Comparison of ENCODE assay signal across 1 cellular context in genomic region chr17:65457183-65457582, GRCh38.
TF ChIP-seq lines count a peak whose summit lies in the region.

No MANE protein-coding gene starts in this region.

TF ChIP-seq in H1, 55 proteins besides CTCF, POLR2A, EP300 and RAD21 (continued from another document):
- no peak for TF ChIP-seq CHD7 (IDR thresholded peaks at IDR 0.05; ENCODE audit: insufficient replicate concordance, low read length)
- no peak for TF ChIP-seq EGR1 (IDR thresholded peaks at IDR 0.05; ENCODE audit: borderline replicate concordance, low read depth, low read length)
- TF ChIP-seq EZH2 (IDR thresholded peaks at IDR 0.05; ENCODE audit: low read depth, low read length, severe bottlenecking), result no peak
- TF ChIP-seq E2F6 (IDR thresholded peaks at IDR 0.05), result no peak
- no peak for TF ChIP-seq SRF (IDR thresholded peaks at IDR 0.05; ENCODE audit: low read depth, low read length)
TF ChIP-seq in H1: peak in this region for 0.
